In genomic region chr11:64317961-64318693, GRCh38 we compare ENCODE assay signal across 8 cellular contexts. TPM values are rescaled to one million over a fixed set of nuclear protein-coding genes. Genes with fewer than 3 reads are reported as not detected.
DNase-seq lines count a peak whose midpoint lies in the region; ATAC-seq and TF ChIP-seq lines count a peak whose summit lies in the region.

PRDX5 (plus strand) TSS chr11:64318121; CDS start chr11:64318216, 95 bp downstream.

- peak within 1 kb of the TSS; percentile 97 for H3K4me3 ChIP-seq in GM06990 (replicated peaks; ENCODE audit: low read depth, low read length)
- peak within 1 kb of the TSS; percentile 63 for H3K4me3 ChIP-seq in neuron (ENCODE audit: low read length)
- H3K4me3 ChIP-seq in subcutaneous abdominal adipose tissue (ENCODE audit: low read depth in 1 of 5, low read length in 5 of 5): peak within 1 kb of the TSS; percentile 86 to 91 (median 88)

- H3K27ac ChIP-seq in foreskin keratinocyte: peak within 1 kb of the TSS; percentile 74
- H3K27ac ChIP-seq in subcutaneous abdominal adipose tissue (ENCODE audit: low read depth, low read length): peak within 1 kb of the TSS; percentile 99

- in situ Hi-C loops in SK-MEL-5 (cut with HindIII; ENCODE audit: low pct_unique_long_range_greater_than_20kb, low sequenced_read_pairs): no loop called here

- peak within 1 kb of the TSS; percentile 75 to 94 (median 88) for H3K9ac ChIP-seq in subcutaneous abdominal adipose tissue (ENCODE audit: low read length in 5 of 5)

- ATAC-seq in foreskin keratinocyte: peak; percentile 69

- CTCF ChIA-PET in HEK293T (lab: Yijun Ruan, JAX): interaction anchor here (0.7 to 2.9 kb wide), 11 partner anchors 13 to 49 kb away, joined by 3 to 38 read pairs (median 6); partner anchors contain the start of genes CCDC88B and ESRRA

- H3K4me1 ChIP-seq in foreskin keratinocyte: peaks cover 3% of the 10 kb centered on the region
- H3K4me1 ChIP-seq in neuron (ENCODE audit: insufficient read depth, low read length): peaks cover 18% of the 10 kb centered on the region
- H3K4me1 ChIP-seq in subcutaneous abdominal adipose tissue (ENCODE audit: control insufficient read depth in 5 of 5, insufficient read depth in 5 of 5, low read length in 5 of 5): peaks cover 0 to 49% (median 31%) of the 10 kb centered on the region in 5 donors

- H3K36me3 ChIP-seq in GM06990 (ENCODE audit: control insufficient read depth, insufficient read depth, low read length) (peaks cover 29% of the 10 kb centered on the region), neuron (ENCODE audit: insufficient read depth, low read length) (peaks cover 14% of the 10 kb centered on the region), subcutaneous abdominal adipose tissue (ENCODE audit: control insufficient read depth in 5 of 5, insufficient read depth in 5 of 5, low read length in 5 of 5) (peaks cover 0 to 53% (median 42%) of the 10 kb centered on the region in 5 donors)

- no peaks in the 10 kb centered on the region for H3K9me3 ChIP-seq in neuron (ENCODE audit: low read length)
- H3K9me3 ChIP-seq in subcutaneous abdominal adipose tissue (ENCODE audit: control insufficient read depth in 5 of 5, low read length in 5 of 5): no peaks in the 10 kb centered on the region

- TF ChIP-seq CTCF in GM06990 (IDR thresholded peaks at IDR 0.05; ENCODE audit: insufficient read depth, low read length, poor library complexity, severe bottlenecking) (peak; percentile 40), foreskin keratinocyte (conservative IDR thresholded peaks at IDR 0.05) (peak; percentile 91)

- H3K27me3 ChIP-seq in GM06990 (replicated peaks; ENCODE audit: control insufficient read depth, insufficient read depth, low read length) (no peaks in the 10 kb centered on the region), foreskin keratinocyte (no peaks in the 10 kb centered on the region), neuron (ENCODE audit: insufficient read depth, low read length) (no peaks in the 10 kb centered on the region), subcutaneous abdominal adipose tissue (ENCODE audit: control insufficient read depth in 5 of 5, insufficient read depth in 4 of 5, low read length in 5 of 5) (no peaks in the 10 kb centered on the region)

- DNase-seq in GM06990 (ENCODE audit: extremely low read depth, insufficient read length): peak; percentile 98
- DNase-seq in HEK293T (ENCODE audit: extremely low spot score): peak; percentile 96
- DNase-seq in NAMALWA (ENCODE audit: low spot score): peak; percentile 98
- DNase-seq in SK-MEL-5 (ENCODE audit: low read depth, low spot score): peak; percentile 94
- peak; percentile 95 for DNase-seq in activated naive CD4-positive, alpha-beta T cell treated with Interleukin-2 at 50 U/mL for 16 hours
- DNase-seq in foreskin keratinocyte: peak; percentile 91 to 96

- H2AFZ ChIP-seq in neuron (ENCODE audit: low read depth, low read length): peak within 1 kb of the TSS; percentile 38

- POLR2A ChIA-PET in HEK293T (lab: Yijun Ruan, JAX): interaction anchor here (0.6 to 3.8 kb wide), 40 partner anchors 9 to 479 kb away, joined by 3 to 70 read pairs (median 4); partner anchors contain the start of genes BAD, ESRRA, FERMT3 and FKBP2

TF ChIP-seq in HEK293T, 16 proteins besides CTCF, POLR2A, EP300 and RAD21:
- TF ChIP-seq ZNF384 (IDR thresholded peaks at IDR 0.05): no peak
- TF ChIP-seq ELF4 (IDR thresholded peaks at IDR 0.05): 0 out of 2 replicates have a peak, but pooled peaks have one; percentile 9
- TF ChIP-seq PKNOX1 (IDR thresholded peaks at IDR 0.05): no peak
- no peak for TF ChIP-seq LEF1 (IDR thresholded peaks at IDR 0.05; ENCODE audit: borderline replicate concordance)
- TF ChIP-seq SUZ12 (IDR thresholded peaks at IDR 0.05): no peak
- no peak for TF ChIP-seq SP1 (IDR thresholded peaks at IDR 0.05)
- no peak for TF ChIP-seq L3MBTL2 (conservative IDR thresholded peaks at IDR 0.05)
- TF ChIP-seq NFRKB (IDR thresholded peaks at IDR 0.05): no peak
- no peak for TF ChIP-seq FOXK2 (IDR thresholded peaks at IDR 0.05)
TF ChIP-seq in HEK293T: peak in this region for 1.

RNA-seq across cellular contexts. Expression of gene PRDX5, which starts in this region (rescaled TPM):
- total RNA-seq in SK-MEL-5 (2014; rRNA removed; shearing (Covaris generic)): 206 and 215 TPM in 2 replicates
- 291 and 364 TPM in 2 replicates for polyA plus RNA-seq in SK-MEL-5 (2015; cell fraction: cytosol; rRNA removed)
- 37.3 and 41.7 TPM in 2 replicates for polyA plus RNA-seq in SK-MEL-5 (2015; cell fraction: nucleus; rRNA removed)
- total RNA-seq in foreskin keratinocyte: 399 and 407 TPM in 2 replicates
- polyA plus RNA-seq in foreskin keratinocyte: 685 and 769 TPM in 2 replicates

Comparison
In these comparisons a context has a peak if more than half of its experiments do, and no peak if none do; other contexts are left out.
1. Peak in every context shown above with its lines: DNase-seq, ATAC-seq, H3K4me3 ChIP-seq and H3K27ac ChIP-seq.